ENCODE assay signal across 17 cellular contexts in genomic region chr15:39236375-39236774, GRCh38.
"Had no signal": no experiment of that assay in that cellular context is flagged by ENCODE, and none has a peak within 500 bp of the region (broad histone marks: within the 10 kb centered on the region; RNA-seq: fewer than 3 reads in every experiment).

No MANE protein-coding gene starts in this region.

- DNase-seq: effector memory CD8-positive, alpha-beta T cell; heart left ventricle; hypothalamus; islet precursor cell; mammary epithelial cell; mucosa of descending colon; naive thymus-derived CD8-positive, alpha-beta T cell; pancreas; right cardiac atrium; stimulated activated CD4-positive, alpha-beta T cell treated with anti-CD3 and anti-CD28 coated beads, Interleukin-2, amount 100 ng/mL, for 48 hours; stimulated activated naive CD4-positive, alpha-beta T cell treated with Interleukin-2 at 50 U/mL for 16 hours; thyroid gland; upper lobe of left lung; uterus had no signal

- ATAC-seq: effector memory CD8-positive, alpha-beta T cell; heart left ventricle; left lobe of liver; mucosa of descending colon; naive thymus-derived CD8-positive, alpha-beta T cell; pancreas; right cardiac atrium had no signal

- H3K27me3 ChIP-seq: heart left ventricle, neutrophil, pancreas, thyroid gland, upper lobe of left lung, uterus had no signal

- H3K4me2 ChIP-seq: smooth muscle cell had no signal

- H3K27ac ChIP-seq: heart left ventricle, neutrophil, pancreas, thyroid gland, upper lobe of left lung, uterus had no signal

- H3K4me3 ChIP-seq: heart left ventricle, mucosa of descending colon, pancreas, smooth muscle cell, thyroid gland, upper lobe of left lung, uterus had no signal

- H3K36me3 ChIP-seq: heart left ventricle, neutrophil, pancreas, thyroid gland, upper lobe of left lung, uterus had no signal

- H3K9me3 ChIP-seq: mucosa of descending colon, neutrophil, pancreas, thyroid gland, upper lobe of left lung, uterus had no signal

- H3K4me1 ChIP-seq: pancreas, thyroid gland, upper lobe of left lung, uterus had no signal
